20 cellular contexts compared by ENCODE assay signal in the genomic region with DNA sequence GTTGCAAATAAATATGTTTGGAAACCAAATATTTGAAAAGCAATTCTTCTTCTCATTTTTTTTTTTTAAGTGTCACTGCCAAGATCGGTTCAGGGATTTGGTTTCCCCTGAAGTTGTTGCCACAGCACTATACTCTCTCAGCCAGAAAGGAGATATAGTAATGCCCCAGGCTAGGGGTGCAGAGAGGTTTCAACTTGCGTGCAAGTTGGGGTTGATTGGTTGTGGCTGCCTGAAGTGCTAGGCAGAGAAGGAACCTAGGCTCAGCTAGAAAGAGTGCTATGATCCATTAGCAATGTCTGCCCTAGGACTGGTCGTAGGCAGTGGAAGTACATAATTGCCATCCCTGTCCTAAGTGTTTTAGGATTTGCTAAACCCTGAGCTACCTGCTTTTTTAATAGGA.
"Had no signal": no experiment of that assay in that cellular context is flagged by ENCODE, and none has a peak within 500 bp of the region (broad histone marks: within the 10 kb centered on the region; RNA-seq: fewer than 3 reads in every experiment).

No MANE protein-coding gene starts in this region.

- H3K4me3 ChIP-seq: ascending aorta, breast epithelium, stomach, testis, upper lobe of left lung had no signal

- ATAC-seq: activated CD4-positive, CD25-positive, alpha-beta regulatory T cell treated with anti-CD3 and anti-CD28 coated beads, Interleukin-2, amount 50 U/mL, for 24 hours; effector memory CD8-positive, alpha-beta T cell; left ventricle myocardium superior; naive thymus-derived CD8-positive, alpha-beta T cell had no signal

- DNase-seq: activated naive CD4-positive, alpha-beta T cell; cerebellar nuclear complex; dermis blood vessel endothelial cell; effector memory CD8-positive, alpha-beta T cell; hippocampal formation; left ventricle myocardium superior; naive thymus-derived CD8-positive, alpha-beta T cell; retina; stimulated activated CD4-positive, alpha-beta T cell treated with anti-CD3 and anti-CD28 coated beads, Interleukin-12 subunit alpha, Interleukin-12 subunit beta, amount 100 ng/mL, for 4 hours; stimulated activated CD4-positive, alpha-beta T cell treated with anti-CD3 and anti-CD28 coated beads, Interleukin-2, amount 100 ng/mL, for 24 hours; stomach; testis; upper lobe of left lung had no signal

- H3K36me3 ChIP-seq: ascending aorta, breast epithelium, neutrophil, stomach, upper lobe of left lung had no signal

- H3K27ac ChIP-seq: ascending aorta, breast epithelium, epithelial cell of prostate, neutrophil, stomach, testis, upper lobe of left lung had no signal

- H3K4me3 Mint-ChIP-seq: activated T-helper 1 cell treated with anti-CD3 and anti-CD28 coated beads, Interleukin-12 subunit alpha, Interleukin-12 subunit beta, Interleukin-2, Interleukin-4 antibody, amounts not matched to agents 30 ng/mL and 10 ng/mL and 1 ng/mL, durations not matched to agents 14 hours and 24 hours and 36 hours; effector memory CD8-positive, alpha-beta T cell; memory B cell; naive thymus-derived CD8-positive, alpha-beta T cell had no signal

- H3K9me3 ChIP-seq: ascending aorta, breast epithelium, neutrophil, stomach, testis, upper lobe of left lung had no signal

- H3K9me3 Mint-ChIP-seq: effector memory CD8-positive, alpha-beta T cell had no signal

- H3K27me3 ChIP-seq: ascending aorta, breast epithelium, neutrophil, testis, upper lobe of left lung had no signal

- H3K4me1 ChIP-seq: ascending aorta, breast epithelium, stomach, testis, upper lobe of left lung had no signal

- H3K4me1 Mint-ChIP-seq: memory B cell; naive thymus-derived CD8-positive, alpha-beta T cell had no signal

- H3K27ac Mint-ChIP-seq: activated T-helper 1 cell treated with anti-CD3 and anti-CD28 coated beads, Interleukin-12 subunit alpha, Interleukin-12 subunit beta, Interleukin-2, Interleukin-4 antibody, amounts not matched to agents 30 ng/mL and 10 ng/mL and 1 ng/mL, durations not matched to agents 14 hours and 24 hours and 36 hours; effector memory CD8-positive, alpha-beta T cell; memory B cell; naive thymus-derived CD8-positive, alpha-beta T cell had no signal

- H3K36me3 Mint-ChIP-seq: memory B cell; naive thymus-derived CD8-positive, alpha-beta T cell had no signal
